ENCODE assay signal across 20 cellular contexts in genomic region chr19:14168259-14168972, GRCh38. TPM values are rescaled to one million over a fixed set of nuclear protein-coding genes. Genes with fewer than 3 reads are reported as not detected.
A peak's percentile ranks its signal among the peaks of the same experiment; 100 is the strongest.
DNase-seq lines count a peak whose midpoint lies in the region; ATAC-seq lines count a peak whose summit lies in the region.
"Had no signal": no experiment of that assay in that cellular context is flagged by ENCODE, and none has a peak within 500 bp of the region (broad histone marks: within the 10 kb centered on the region; RNA-seq: fewer than 3 reads in every experiment).

No MANE protein-coding gene starts in this region.

- peak overlapping the region; percentile 47 for H3K4me3 Mint-ChIP-seq in activated naive CD8-positive, alpha-beta T cell treated with anti-CD3 and anti-CD28 coated beads, Interleukin-2, amount 10 ng/mL, durations not matched to agents 7 days and 5 days
- no peak overlapping the region for H3K4me3 Mint-ChIP-seq in activated naive CD8-positive, alpha-beta T cell treated with anti-CD3 and anti-CD28 coated beads for 36 hours
- H3K4me3 Mint-ChIP-seq in stimulated activated effector memory CD8-positive, alpha-beta T cell treated with anti-CD3 and anti-CD28 coated beads, Interleukin-12 subunit alpha, Interleukin-12 subunit beta, amount 100 ng/mL, for 72 hours: peak overlapping the region; percentile 76

- peak overlapping the region; percentile 50 for H3K9ac ChIP-seq in NT2/D1 (ENCODE audit: insufficient read length, low read depth)
- H3K9ac ChIP-seq: GM23248 had no signal

- H3K27ac Mint-ChIP-seq in activated naive CD8-positive, alpha-beta T cell treated with anti-CD3 and anti-CD28 coated beads, Interleukin-2, amount 10 ng/mL, durations not matched to agents 7 days and 5 days: peak overlapping the region; percentile 66
- H3K27ac Mint-ChIP-seq in activated naive CD8-positive, alpha-beta T cell treated with anti-CD3 and anti-CD28 coated beads for 36 hours: no peak overlapping the region
- peak overlapping the region; percentile 87 for H3K27ac Mint-ChIP-seq in stimulated activated effector memory CD8-positive, alpha-beta T cell treated with anti-CD3 and anti-CD28 coated beads, Interleukin-12 subunit alpha, Interleukin-12 subunit beta, amount 100 ng/mL, for 72 hours
- H3K27ac Mint-ChIP-seq: activated T-helper 2 cell treated with anti-CD3 and anti-CD28 coated beads, Interferon-gamma antibody, Interleukin-2, Interleukin-4, amounts not matched to agents 10 μg/mL and 5 μg/mL and 100 μg/mL, durations not matched to agents 14 hours and 24 hours and 36 hours; progenitor cell of endocrine pancreas had no signal

- no peaks in the 10 kb centered on the region for H3K27me3 Mint-ChIP-seq in activated naive CD8-positive, alpha-beta T cell treated with anti-CD3 and anti-CD28 coated beads, Interleukin-2, amount 10 ng/mL, durations not matched to agents 7 days and 5 days
- no peaks in the 10 kb centered on the region for H3K27me3 Mint-ChIP-seq in activated naive CD8-positive, alpha-beta T cell treated with anti-CD3 and anti-CD28 coated beads for 36 hours
- H3K27me3 Mint-ChIP-seq: progenitor cell of endocrine pancreas had no signal

- peaks cover 19% of the 10 kb centered on the region for H3K4me1 Mint-ChIP-seq in activated naive CD8-positive, alpha-beta T cell treated with anti-CD3 and anti-CD28 coated beads, Interleukin-2, amount 10 ng/mL, durations not matched to agents 7 days and 5 days
- H3K4me1 Mint-ChIP-seq in activated naive CD8-positive, alpha-beta T cell treated with anti-CD3 and anti-CD28 coated beads for 36 hours: peaks cover 13% of the 10 kb centered on the region
- peaks cover 30% of the 10 kb centered on the region for H3K4me1 Mint-ChIP-seq in stimulated activated effector memory CD8-positive, alpha-beta T cell treated with anti-CD3 and anti-CD28 coated beads, Interleukin-12 subunit alpha, Interleukin-12 subunit beta, amount 100 ng/mL, for 72 hours

- no peak for ATAC-seq in activated naive CD8-positive, alpha-beta T cell treated with anti-CD3 and anti-CD28 coated beads, Interleukin-2, amount 10 ng/mL, durations not matched to agents 7 days and 5 days (ENCODE audit: low read depth)
- peak; percentile 2 for ATAC-seq in stimulated activated effector memory CD8-positive, alpha-beta T cell treated with anti-CD3 and anti-CD28 coated beads, Interleukin-12 subunit alpha, Interleukin-12 subunit beta, amount 100 ng/mL, for 72 hours

- DNase-seq in activated naive CD8-positive, alpha-beta T cell treated with anti-CD3 and anti-CD28 coated beads, Interleukin-2, amount 10 ng/mL, durations not matched to agents 7 days and 5 days: no peak
- no peak for DNase-seq in activated naive CD8-positive, alpha-beta T cell treated with anti-CD3 and anti-CD28 coated beads for 36 hours
- DNase-seq in NT2/D1 (ENCODE audit: low read depth, low spot score) (no peak), iPS-NIHi11 (ENCODE audit: low spot score) (peak; percentile 5), NCI-H2196 (lab: John Stamatoyannopoulos, UW; ENCODE audit: unreplicated experiment) (no peak), ACHN (no peak), NCI-H2107 (lab: John Stamatoyannopoulos, UW) (no peak)
- no peak for DNase-seq in stimulated activated effector memory CD8-positive, alpha-beta T cell treated with anti-CD3 and anti-CD28 coated beads, Interleukin-12 subunit alpha, Interleukin-12 subunit beta, amount 100 ng/mL, for 72 hours (ENCODE audit: low spot score in 2 of 2)
- DNase-seq: amniotic stem cell; Caco-2; GM23248; mammary epithelial cell; NCI-H1930; NCI-H446; NK-92 treated with Interleukin-12 subunit alpha and Interleukin-12 subunit beta, amount 100 ng/mL, for 24 hours; stimulated activated CD4-positive, alpha-beta T cell treated with anti-CD3 and anti-CD28 coated beads, Interleukin-1b, Interleukin-23, amount 100 ng/mL, for 48 hours had no signal

- peaks cover 50% of the 10 kb centered on the region for H3K36me3 ChIP-seq in NT2/D1 (ENCODE audit: insufficient read depth, insufficient read length, low read length)

- H3K4me3 ChIP-seq in NT2/D1 (ENCODE audit: insufficient read length, low read depth): no peak overlapping the region
- H3K4me3 ChIP-seq: cardiac muscle cell, GM23248, hepatocyte had no signal

- H3K9me3 Mint-ChIP-seq in activated naive CD8-positive, alpha-beta T cell treated with anti-CD3 and anti-CD28 coated beads, Interleukin-2, amount 10 ng/mL, durations not matched to agents 7 days and 5 days: peaks cover 2% of the 10 kb centered on the region
- no peaks in the 10 kb centered on the region for H3K9me3 Mint-ChIP-seq in activated naive CD8-positive, alpha-beta T cell treated with anti-CD3 and anti-CD28 coated beads for 36 hours
- H3K9me3 Mint-ChIP-seq in stimulated activated effector memory CD8-positive, alpha-beta T cell treated with anti-CD3 and anti-CD28 coated beads, Interleukin-12 subunit alpha, Interleukin-12 subunit beta, amount 100 ng/mL, for 72 hours: no peaks in the 10 kb centered on the region
- H3K9me3 Mint-ChIP-seq: activated T-helper 2 cell treated with anti-CD3 and anti-CD28 coated beads, Interferon-gamma antibody, Interleukin-2, Interleukin-4, amounts not matched to agents 10 μg/mL and 5 μg/mL and 100 μg/mL, durations not matched to agents 14 hours and 24 hours and 36 hours had no signal

- POLR2A ChIA-PET in activated naive CD8-positive, alpha-beta T cell treated with anti-CD3 and anti-CD28 coated beads, Interleukin-2, amount 10 ng/mL, durations not matched to agents 7 days and 5 days (lab: Charles Lee): interaction anchor here (0.6 to 2.8 kb wide), 4 partner anchors 18 to 308 kb away, joined by 3 to 14 read pairs (median 6); partner anchors contain the start of gene ASF1B

- H3K36me3 Mint-ChIP-seq in activated naive CD8-positive, alpha-beta T cell treated with anti-CD3 and anti-CD28 coated beads, Interleukin-2, amount 10 ng/mL, durations not matched to agents 7 days and 5 days: peaks cover 7% of the 10 kb centered on the region
- peaks cover 9% of the 10 kb centered on the region for H3K36me3 Mint-ChIP-seq in activated naive CD8-positive, alpha-beta T cell treated with anti-CD3 and anti-CD28 coated beads for 36 hours
- peaks cover 16% of the 10 kb centered on the region for H3K36me3 Mint-ChIP-seq in stimulated activated effector memory CD8-positive, alpha-beta T cell treated with anti-CD3 and anti-CD28 coated beads, Interleukin-12 subunit alpha, Interleukin-12 subunit beta, amount 100 ng/mL, for 72 hours

- peaks cover 32% of the 10 kb centered on the region for H3K4me1 ChIP-seq in NT2/D1 (ENCODE audit: insufficient read depth, insufficient read length)
- H3K4me1 ChIP-seq: Caco-2 had no signal

- in situ Hi-C loops in ACHN (cut with HindIII; ENCODE audit: low pct_ligation_motif_present, low pct_unique_long_range_greater_than_20kb, low sequenced_read_pairs): no loop called here

- no peaks in the 10 kb centered on the region for H3K9me3 ChIP-seq in NT2/D1 (ENCODE audit: insufficient read depth, low read length)
- H3K9me3 ChIP-seq: Caco-2 had no signal

- no peaks in the 10 kb centered on the region for H3K27me3 ChIP-seq in NT2/D1 (ENCODE audit: insufficient read depth, insufficient read length)
- H3K27me3 ChIP-seq: cardiac muscle cell, hepatocyte had no signal

RNA-seq across cellular contexts. Expression of gene ASF1B, which starts 32.0 kb away (rescaled TPM):
- 10 to 100 TPM; 75.3 to 82.4 TPM for total RNA-seq in activated naive CD8-positive, alpha-beta T cell treated with anti-CD3 and anti-CD28 coated beads, Interleukin-2, amount 10 ng/mL, durations not matched to agents 7 days and 5 days
- total RNA-seq in activated naive CD8-positive, alpha-beta T cell treated with anti-CD3 and anti-CD28 coated beads for 36 hours: 10 to 100 TPM; 77.5 to 78.5 TPM

RNA-seq across cellular contexts. Expression of gene ADGRL1, which starts 37.6 kb away (rescaled TPM):
- 10 to 100 TPM; 15.0 to 16.4 TPM for total RNA-seq in activated naive CD8-positive, alpha-beta T cell treated with anti-CD3 and anti-CD28 coated beads, Interleukin-2, amount 10 ng/mL, durations not matched to agents 7 days and 5 days
- total RNA-seq in activated naive CD8-positive, alpha-beta T cell treated with anti-CD3 and anti-CD28 coated beads for 36 hours: 1 to 10 TPM; 8.5 to 9.5 TPM

RNA-seq across cellular contexts. Expression of gene PRKACA, which starts 50.9 kb away (rescaled TPM):
- 10 to 100 TPM; 64.1 to 66.9 TPM for total RNA-seq in activated naive CD8-positive, alpha-beta T cell treated with anti-CD3 and anti-CD28 coated beads, Interleukin-2, amount 10 ng/mL, durations not matched to agents 7 days and 5 days
- total RNA-seq in activated naive CD8-positive, alpha-beta T cell treated with anti-CD3 and anti-CD28 coated beads for 36 hours: 10 to 100 TPM; 54.3 to 56.0 TPM
